ENCODE assay signal across 2 cellular contexts in genomic region chr3:171458056-171458856, GRCh38.
TF ChIP-seq lines count a peak whose summit lies in the region.

No MANE protein-coding gene starts in this region.

TF ChIP-seq in GM12878, 131 proteins besides CTCF, POLR2A, EP300 and RAD21:
- TF ChIP-seq TBL1XR1 (IDR thresholded peaks at IDR 0.05; ENCODE audit: low read depth, low read length) (no peak), CREB1 (IDR thresholded peaks at IDR 0.05; ENCODE audit: low read depth) (0 out of 2 replicates have a peak, but pooled peaks have one; percentile 9), TAF1 (IDR thresholded peaks at IDR 0.05; ENCODE audit: borderline replicate concordance, low read depth, low read length) (no peak), EED (IDR thresholded peaks at IDR 0.05; ENCODE audit: low read depth) (no peak)

TF ChIP-seq in HepG2, 621 proteins besides CTCF, POLR2A, EP300 and RAD21:
- TF ChIP-seq MBNL3 (CRISPR knock-in tag; conservative IDR thresholded peaks at IDR 0.05) (no peak), NFYC (CRISPR knock-in tag; IDR thresholded peaks at IDR 0.05) (no peak)
- TF ChIP-seq, protein P1, sequence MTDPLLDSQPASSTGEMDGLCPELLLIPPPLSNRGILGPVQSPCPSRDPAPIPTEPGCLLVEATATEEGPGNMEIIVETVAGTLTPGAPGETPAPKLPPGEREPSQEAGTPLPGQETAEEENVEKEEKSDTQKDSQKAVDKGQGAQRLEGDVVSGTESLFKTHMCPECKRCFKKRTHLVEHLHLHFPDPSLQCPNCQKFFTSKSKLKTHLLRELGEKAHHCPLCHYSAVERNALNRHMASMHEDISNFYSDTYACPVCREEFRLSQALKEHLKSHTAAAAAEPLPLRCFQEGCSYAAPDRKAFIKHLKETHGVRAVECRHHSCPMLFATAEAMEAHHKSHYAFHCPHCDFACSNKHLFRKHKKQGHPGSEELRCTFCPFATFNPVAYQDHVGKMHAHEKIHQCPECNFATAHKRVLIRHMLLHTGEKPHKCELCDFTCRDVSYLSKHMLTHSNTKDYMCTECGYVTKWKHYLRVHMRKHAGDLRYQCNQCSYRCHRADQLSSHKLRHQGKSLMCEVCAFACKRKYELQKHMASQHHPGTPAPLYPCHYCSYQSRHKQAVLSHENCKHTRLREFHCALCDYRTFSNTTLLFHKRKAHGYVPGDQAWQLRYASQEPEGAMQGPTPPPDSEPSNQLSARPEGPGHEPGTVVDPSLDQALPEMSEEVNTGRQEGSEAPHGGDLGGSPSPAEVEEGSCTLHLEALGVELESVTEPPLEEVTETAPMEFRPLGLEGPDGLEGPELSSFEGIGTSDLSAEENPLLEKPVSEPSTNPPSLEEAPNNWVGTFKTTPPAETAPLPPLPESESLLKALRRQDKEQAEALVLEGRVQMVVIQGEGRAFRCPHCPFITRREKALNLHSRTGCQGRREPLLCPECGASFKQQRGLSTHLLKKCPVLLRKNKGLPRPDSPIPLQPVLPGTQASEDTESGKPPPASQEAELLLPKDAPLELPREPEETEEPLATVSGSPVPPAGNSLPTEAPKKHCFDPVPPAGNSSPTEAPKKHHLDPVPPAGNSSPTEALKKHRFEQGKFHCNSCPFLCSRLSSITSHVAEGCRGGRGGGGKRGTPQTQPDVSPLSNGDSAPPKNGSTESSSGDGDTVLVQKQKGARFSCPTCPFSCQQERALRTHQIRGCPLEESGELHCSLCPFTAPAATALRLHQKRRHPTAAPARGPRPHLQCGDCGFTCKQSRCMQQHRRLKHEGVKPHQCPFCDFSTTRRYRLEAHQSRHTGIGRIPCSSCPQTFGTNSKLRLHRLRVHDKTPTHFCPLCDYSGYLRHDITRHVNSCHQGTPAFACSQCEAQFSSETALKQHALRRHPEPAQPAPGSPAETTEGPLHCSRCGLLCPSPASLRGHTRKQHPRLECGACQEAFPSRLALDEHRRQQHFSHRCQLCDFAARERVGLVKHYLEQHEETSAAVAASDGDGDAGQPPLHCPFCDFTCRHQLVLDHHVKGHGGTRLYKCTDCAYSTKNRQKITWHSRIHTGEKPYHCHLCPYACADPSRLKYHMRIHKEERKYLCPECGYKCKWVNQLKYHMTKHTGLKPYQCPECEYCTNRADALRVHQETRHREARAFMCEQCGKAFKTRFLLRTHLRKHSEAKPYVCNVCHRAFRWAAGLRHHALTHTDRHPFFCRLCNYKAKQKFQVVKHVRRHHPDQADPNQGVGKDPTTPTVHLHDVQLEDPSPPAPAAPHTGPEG (CRISPR knock-in tag; IDR thresholded peaks at IDR 0.05), result no peak
